In genomic region chr11:79422866-79423265, GRCh38 we compare ENCODE assay signal across 18 cellular contexts. TPM values are rescaled to one million over a fixed set of nuclear protein-coding genes. Genes with fewer than 3 reads are reported as not detected.
DNase-seq lines count a peak whose midpoint lies in the region; ATAC-seq and TF ChIP-seq lines count a peak whose summit lies in the region.
"Had no signal": no experiment of that assay in that cellular context is flagged by ENCODE, and none has a peak within 500 bp of the region (broad histone marks: within the 10 kb centered on the region; RNA-seq: fewer than 3 reads in every experiment).

No MANE protein-coding gene starts in this region.

- no peaks in the 10 kb centered on the region for H3K9me3 ChIP-seq in thoracic aorta
- H3K9me3 ChIP-seq: BE2C had no signal

- peaks cover 0 to 11% of the 10 kb centered on the region in 2 donors for H3K4me1 ChIP-seq in thoracic aorta (ENCODE audit: control insufficient read depth in 1 of 2, low read depth in 2 of 2)
- H3K4me1 ChIP-seq: BE2C had no signal

- TF ChIP-seq CTCF in thoracic aorta (IDR thresholded peaks at IDR 0.05): no peak

- in situ Hi-C loops in KBM-7 (cut with MboI; ENCODE audit: low pct_unique_long_range_greater_than_20kb, low sequenced_read_pairs): no loop called here

- H3K27me3 ChIP-seq in thoracic aorta (replicated peaks; ENCODE audit: insufficient read depth): no peaks in the 10 kb centered on the region
- H3K27me3 ChIP-seq: BE2C had no signal

- ATAC-seq in thoracic aorta (ENCODE audit: insufficient number of reproducible peaks, low FRiP score, low read depth) (no peak), GM21528 (IDR thresholded peaks at IDR 0.05; ENCODE audit: low FRiP score, unreplicated experiment) (no peak)

- no peak for TF ChIP-seq POLR2A in erythroblast (IDR thresholded peaks at IDR 0.05; ENCODE audit: low read length)

- DNase-seq in RPMI7951 (ENCODE audit: low read depth): peak; percentile 50
- DNase-seq in hepatic stellate cell (ENCODE audit: low spot score): peak; percentile 8
- no peak for DNase-seq in thoracic aorta (ENCODE audit: low spot score)
- DNase-seq in KBM-7: no peak
- no peak for DNase-seq in germinal center (ENCODE audit: low spot score)
- DNase-seq in erythroblast (lab: John Stamatoyannopoulos, UW): no peak
- DNase-seq: ACHN; BE2C; C1 segment of cervical spinal cord; CD4-positive, CD25-positive, alpha-beta regulatory T cell; CD8-positive, alpha-beta memory T cell; COR-L47; DMS 273 treated with DMSO at 0.1 percent for 48 hours; GDM1; GOT3; H9 had no signal

- no peaks in the 10 kb centered on the region for H3K36me3 ChIP-seq in thoracic aorta
- H3K36me3 ChIP-seq: BE2C had no signal

- H3K27ac ChIP-seq in thoracic aorta: peak overlapping the region in 1 of 2 donors; percentile 47
- H3K27ac ChIP-seq: HL-60 had no signal

- H3K4me3 ChIP-seq in thoracic aorta: peak overlapping the region; percentile 19

RNA-seq across cellular contexts. Expression of gene TENM4, which starts 18.0 kb away (rescaled TPM):
- total RNA-seq in RPMI7951 (2014; rRNA removed; shearing (Covaris generic)): 25.1 and 27.8 TPM in 2 replicates
- total RNA-seq in thoracic aorta: 10 to 100 TPM in 1 of 2 donors, 1 to 10 TPM in 1; 6.1 to 13.3 TPM
- total RNA-seq: CD4-positive, CD25-positive, alpha-beta regulatory T cell; CD8-positive, alpha-beta memory T cell had no signal

Comparison
In these comparisons a context has a peak if more than half of its experiments do, and no peak if none do; other contexts are left out.
1. DNase-seq: peak in RPMI7951 (single experiment) and hepatic stellate cell (single experiment); none in thoracic aorta (single experiment), KBM-7 (single experiment), germinal center (single experiment) and erythroblast (0 of 2).